Comparison of ENCODE assay signal across 17 cellular contexts in genomic region chr20:2219481-2220006, GRCh38.
A peak's percentile ranks its signal among the peaks of the same experiment; 100 is the strongest.
DNase-seq lines count a peak whose midpoint lies in the region; ATAC-seq, FAIRE-seq and TF ChIP-seq lines count a peak whose summit lies in the region.
"Had no signal": no experiment of that assay in that cellular context is flagged by ENCODE, and none has a peak within 500 bp of the region (broad histone marks: within the 10 kb centered on the region; RNA-seq: fewer than 3 reads in every experiment).

No MANE protein-coding gene starts in this region.

- H3K9ac ChIP-seq in HepG2 (ENCODE audit: insufficient read depth, low read depth, low read length) = no peak overlapping the region

- TF ChIP-seq RAD21 in HepG2 (CRISPR knock-in tag; IDR thresholded peaks at IDR 0.05) = no peak

- no peak overlapping the region for H3K4me2 ChIP-seq in HepG2 (ENCODE audit: low read depth, low read length)
- H3K4me2 ChIP-seq: GM23338 had no signal

- intact Hi-C loops in HepG2 (cut with micrococcal nuclease; ENCODE audit: unreplicated experiment) (no loop called here), right lobe of liver (cut with DNase I) (loop anchor here (10.0 kb wide), 2 partner anchors 125 to 245 kb away; no protein-coding TSS in a partner anchor), activated B cell treated with CpG ODN at 0.5 μM for 24 hours (cut with micrococcal nuclease) (no loop called here)

- no peaks in the 10 kb centered on the region for H3K27me3 ChIP-seq in HepG2 (ENCODE audit: control insufficient read depth in 1 of 2, insufficient read depth in 2 of 2, low read length in 2 of 2)
- H3K27me3 ChIP-seq in right lobe of liver = no peaks in the 10 kb centered on the region

- peaks cover 5% of the 10 kb centered on the region; the same call in 1 of the 2 replicates for H3K9me3 ChIP-seq in HepG2 (ENCODE audit: low read length)
- no peaks in the 10 kb centered on the region for H3K9me3 ChIP-seq in right lobe of liver

- H3K27me3 Mint-ChIP-seq in activated B cell treated with CpG ODN at 0.5 μM for 24 hours = no peaks in the 10 kb centered on the region
- H3K27me3 Mint-ChIP-seq in stimulated activated memory B cell treated with anti-CD40 and anti-IgM and Interleukin-4, amounts not matched to agents 10 μg/mL and 1 μg/mL and 100 μg/mL, for 72 hours = no peaks in the 10 kb centered on the region
- H3K27me3 Mint-ChIP-seq: B cell had no signal

- FAIRE-seq in HepG2 (lab: Jason Lieb, UNC) = no peak
- FAIRE-seq: A204.1, D721Med, GM18507 had no signal

- H3K27ac ChIP-seq in HepG2 (ENCODE audit: extremely low read length, insufficient read depth, low read length) (no peak overlapping the region), right lobe of liver (no peak overlapping the region)

- TF ChIP-seq POLR2A in HepG2 (IDR thresholded peaks at IDR 0.05; ENCODE audit: insufficient read depth in 1 of 2, low read depth in 2 of 2, low read length in 2 of 2) (no peak), right lobe of liver (IDR thresholded peaks at IDR 0.05) (no peak)

- DNase-seq in HepG2 (ENCODE audit: low spot score) (no peak), right lobe of liver (no peak), MV-4-11 (lab: John Stamatoyannopoulos, UW) (peak; percentile 2), activated B cell treated with CpG ODN at 0.5 μM for 24 hours (no peak), NCI-H1930 (lab: John Stamatoyannopoulos, UW) (no peak)
- DNase-seq in activated naive CD4-positive, alpha-beta T cell treated with anti-CD3 and anti-CD28 coated beads, Interleukin-2, amount 50 U/mL, for 72 hours (ENCODE audit: low spot score in 2 of 2) = no peak
- DNase-seq: C1 segment of cervical spinal cord; CD8-positive, alpha-beta T cell; COR-L47; H7 had no signal

- no peak overlapping the region for H2AFZ ChIP-seq in HepG2 (ENCODE audit: low read length)
- H2AFZ ChIP-seq: GM23338 had no signal

- no peak for ATAC-seq in HepG2
- no peak for ATAC-seq in right lobe of liver
- no peak for ATAC-seq in activated B cell treated with CpG ODN at 0.5 μM for 24 hours (ENCODE audit: low read depth)
- ATAC-seq in stimulated activated memory B cell treated with anti-CD40 and anti-IgM and Interleukin-4, amounts not matched to agents 10 μg/mL and 1 μg/mL and 100 μg/mL, for 72 hours = no peak
- ATAC-seq in activated naive CD4-positive, alpha-beta T cell treated with anti-CD3 and anti-CD28 coated beads, Interleukin-2, amount 50 U/mL, for 72 hours = no peak
- no peak for ATAC-seq in GM21737 (IDR thresholded peaks at IDR 0.05; ENCODE audit: unreplicated experiment)
- ATAC-seq: CD8-positive, alpha-beta T cell; GM23338 had no signal

- H3K36me3 ChIP-seq in HepG2 (replicated peaks in 1 of 2; ENCODE audit: control insufficient read depth in 1 of 2, insufficient read depth in 2 of 2, low read length in 2 of 2) (no peaks in the 10 kb centered on the region), right lobe of liver (no peaks in the 10 kb centered on the region)

- no peak for TF ChIP-seq EP300 in HepG2 (IDR thresholded peaks at IDR 0.05; ENCODE audit: low read depth in 2 of 2, low read length in 2 of 2)
- no peak for TF ChIP-seq EP300 in HepG2 (CRISPR knock-in tag; IDR thresholded peaks at IDR 0.05; ENCODE audit: borderline replicate concordance)

- H4K20me1 ChIP-seq in HepG2 (ENCODE audit: insufficient read depth, low read length) = no peaks in the 10 kb centered on the region

- no peaks in the 10 kb centered on the region for H3K4me1 ChIP-seq in HepG2 (ENCODE audit: insufficient read depth, low read length)
- no peaks in the 10 kb centered on the region for H3K4me1 ChIP-seq in right lobe of liver

- CTCF ChIA-PET in HepG2 (lab: Yijun Ruan, JAX; ENCODE audit: low intra/inter-chr PET ratio, low total read pairs) (no interaction called here), activated B cell treated with CpG ODN at 0.5 μM for 24 hours (lab: Charles Lee) (interaction anchor here (1.8 to 3.0 kb wide), 2 partner anchors 12 to 17 kb away, joined by 4 to 18 read pairs; no protein-coding TSS in a partner anchor)

- H3K9me3 Mint-ChIP-seq in activated B cell treated with CpG ODN at 0.5 μM for 24 hours = peaks cover 8% of the 10 kb centered on the region
- peaks cover 6% of the 10 kb centered on the region for H3K9me3 Mint-ChIP-seq in stimulated activated memory B cell treated with anti-CD40 and anti-IgM and Interleukin-4, amounts not matched to agents 10 μg/mL and 1 μg/mL and 100 μg/mL, for 72 hours
- peaks cover 0 to 19% of the 10 kb centered on the region in 2 donors for H3K9me3 Mint-ChIP-seq in activated naive CD4-positive, alpha-beta T cell treated with anti-CD3 and anti-CD28 coated beads, Interleukin-2, amount 50 U/mL, for 72 hours

- POLR2A ChIA-PET in HepG2 (lab: Yijun Ruan, JAX) (no interaction called here), activated B cell treated with CpG ODN at 0.5 μM for 24 hours (lab: Charles Lee) (no interaction called here)

- peak overlapping the region; percentile 97 for H3K27ac Mint-ChIP-seq in activated B cell treated with CpG ODN at 0.5 μM for 24 hours
- H3K27ac Mint-ChIP-seq in stimulated activated memory B cell treated with anti-CD40 and anti-IgM and Interleukin-4, amounts not matched to agents 10 μg/mL and 1 μg/mL and 100 μg/mL, for 72 hours = peak overlapping the region; percentile 53
- no peak overlapping the region for H3K27ac Mint-ChIP-seq in activated naive CD4-positive, alpha-beta T cell treated with anti-CD3 and anti-CD28 coated beads, Interleukin-2, amount 50 U/mL, for 72 hours
- H3K27ac Mint-ChIP-seq: CD8-positive, alpha-beta T cell; GM23338 had no signal

- in situ Hi-C loops in HepG2 (cut with HindIII; ENCODE audit: extremely low pct_ligation_motif_present, low pct_unique_long_range_greater_than_20kb) = no loop called here

- TF ChIP-seq CTCF in HepG2 (CRISPR knock-in tag; IDR thresholded peaks at IDR 0.05) (no peak), right lobe of liver (IDR thresholded peaks at IDR 0.05) (no peak), activated B cell treated with CpG ODN at 0.5 μM for 24 hours (IDR thresholded peaks at IDR 0.05) (no peak)

- peaks cover 5% of the 10 kb centered on the region for H3K36me3 Mint-ChIP-seq in activated B cell treated with CpG ODN at 0.5 μM for 24 hours (ENCODE audit: low read depth)
- peaks cover 8% of the 10 kb centered on the region for H3K36me3 Mint-ChIP-seq in stimulated activated memory B cell treated with anti-CD40 and anti-IgM and Interleukin-4, amounts not matched to agents 10 μg/mL and 1 μg/mL and 100 μg/mL, for 72 hours
- H3K36me3 Mint-ChIP-seq in activated naive CD4-positive, alpha-beta T cell treated with anti-CD3 and anti-CD28 coated beads, Interleukin-2, amount 50 U/mL, for 72 hours = peaks cover 0 to 8% of the 10 kb centered on the region in 2 donors
- H3K36me3 Mint-ChIP-seq: CD8-positive, alpha-beta T cell had no signal

- no peak overlapping the region for H3K4me3 Mint-ChIP-seq in activated B cell treated with CpG ODN at 0.5 μM for 24 hours
- H3K4me3 Mint-ChIP-seq in stimulated activated memory B cell treated with anti-CD40 and anti-IgM and Interleukin-4, amounts not matched to agents 10 μg/mL and 1 μg/mL and 100 μg/mL, for 72 hours = no peak overlapping the region
- H3K4me3 Mint-ChIP-seq: CD8-positive, alpha-beta T cell; GM23338 had no signal

- BruUV-seq in HepG2 (replicated peaks; lab: Mats Ljungman, UMichigan) = no TSS peak

- peaks cover 33% of the 10 kb centered on the region for H3K4me1 Mint-ChIP-seq in activated B cell treated with CpG ODN at 0.5 μM for 24 hours
- peaks cover 35% of the 10 kb centered on the region for H3K4me1 Mint-ChIP-seq in stimulated activated memory B cell treated with anti-CD40 and anti-IgM and Interleukin-4, amounts not matched to agents 10 μg/mL and 1 μg/mL and 100 μg/mL, for 72 hours

- no peaks in the 10 kb centered on the region for H3K79me2 ChIP-seq in HepG2 (ENCODE audit: insufficient read depth, low read length)

- H3K4me3 ChIP-seq in HepG2 (replicated peaks in 1 of 3; ENCODE audit: insufficient read depth in 1 of 3, low read depth in 2 of 3, low read length in 3 of 3) = no peak overlapping the region
- no peak overlapping the region for H3K4me3 ChIP-seq in right lobe of liver
- H3K4me3 ChIP-seq: GM23338 had no signal

- 3% methylated on average over 2 of the region's 2 CpGs for WGBS in HepG2 (ENCODE audit: low lambda C conversion rate)
- WGBS in right lobe of liver (ENCODE audit: insufficient coverage, low coverage, low lambda C conversion rate, missing lambda C conversion rate) = 82% methylated on average over 2 of the region's 2 CpGs

TF ChIP-seq in HepG2, 621 proteins besides CTCF, POLR2A, EP300 and RAD21:
- TF ChIP-seq ZNF317 (CRISPR knock-in tag; IDR thresholded peaks at IDR 0.05) (peak; percentile 99), ZNF614 (CRISPR knock-in tag; IDR thresholded peaks at IDR 0.05; ENCODE audit: borderline replicate concordance) (no peak)

Comparison
In these comparisons a context has a peak if more than half of its experiments do, and no peak if none do; other contexts are left out.
1. intact Hi-C loops: an anchor here in right lobe of liver (10.0 kb wide); none called in HepG2 and activated B cell treated with CpG ODN at 0.5 μM for 24 hours.
2. H3K27ac Mint-ChIP-seq: peak in activated B cell treated with CpG ODN at 0.5 μM for 24 hours (single experiment) and stimulated activated memory B cell treated with anti-CD40 and anti-IgM and Interleukin-4, amounts not matched to agents 10 μg/mL and 1 μg/mL and 100 μg/mL, for 72 hours (single experiment); none in activated naive CD4-positive, alpha-beta T cell treated with anti-CD3 and anti-CD28 coated beads, Interleukin-2, amount 50 U/mL, for 72 hours (0 of 2).